ENCODE assay signal across 8 cellular contexts in genomic region chr9:75866273-75866871, GRCh38. TPM values are rescaled to one million over a fixed set of nuclear protein-coding genes. Genes with fewer than 3 reads are reported as not detected.
DNase-seq lines count a peak whose midpoint lies in the region; ATAC-seq and TF ChIP-seq lines count a peak whose summit lies in the region.

No MANE protein-coding gene starts in this region.

- TF ChIP-seq CTCF in GM23338 (conservative IDR thresholded peaks at IDR 0.05; ENCODE audit: low read depth in 2 of 2), result peak; percentile 56 to 93
- TF ChIP-seq CTCF in glutamatergic neuron (IDR thresholded peaks at IDR 0.05; ENCODE audit: partially characterized antibody, unreplicated experiment), result peak; percentile 88
- peak in 3 of 4 experiments; percentile 58 to 72 (median 61) for TF ChIP-seq CTCF in sigmoid colon (IDR thresholded peaks at IDR 0.05)

- no peaks in the 10 kb centered on the region for H3K36me3 Mint-ChIP-seq in GM23338 (ENCODE audit: low read depth)
- H3K36me3 Mint-ChIP-seq in activated T-cell treated with anti-CD3 and anti-CD28 coated beads, Interleukin-2, amount 50 U/mL, for 72 hours (ENCODE audit: insufficient read depth in 2 of 2), result no peaks in the 10 kb centered on the region
- H3K36me3 Mint-ChIP-seq in glutamatergic neuron (ENCODE audit: unreplicated experiment), result no peaks in the 10 kb centered on the region

- H3K4me3 Mint-ChIP-seq in GM23338 (no peak overlapping the region), glutamatergic neuron (ENCODE audit: unreplicated experiment) (no peak overlapping the region)
- no peak overlapping the region for H3K4me3 Mint-ChIP-seq in activated T-cell treated with anti-CD3 and anti-CD28 coated beads, Interleukin-2, amount 50 U/mL, for 72 hours

- TF ChIP-seq POLR2A in sigmoid colon (IDR thresholded peaks at IDR 0.05), result no peak

- TF ChIP-seq EP300 in sigmoid colon (IDR thresholded peaks at IDR 0.05), result no peak

- no peaks in the 10 kb centered on the region for H3K36me3 ChIP-seq in GM23338 (ENCODE audit: insufficient read depth)
- no peaks in the 10 kb centered on the region for H3K36me3 ChIP-seq in sigmoid colon

- H3K27me3 ChIP-seq in GM23338 (ENCODE audit: insufficient read depth) (no peaks in the 10 kb centered on the region), sigmoid colon (no peaks in the 10 kb centered on the region)

- ATAC-seq in GM23338, result peak; percentile 50; the same call in 2 of the 3 replicates
- no peak for ATAC-seq in activated T-cell treated with anti-CD3 and anti-CD28 coated beads, Interleukin-2, amount 50 U/mL, for 72 hours (replicated peaks in 1 of 2)
- no peak for ATAC-seq in GM21381 (IDR thresholded peaks at IDR 0.05; ENCODE audit: unreplicated experiment)

- WGBS in sigmoid colon, 2 donors, result 30 to 52% methylated on average over 2 of the region's 2 CpGs

- no peaks in the 10 kb centered on the region for H3K27me3 Mint-ChIP-seq in GM23338 (ENCODE audit: insufficient read depth, low read depth, poor library complexity)
- H3K27me3 Mint-ChIP-seq in activated T-cell treated with anti-CD3 and anti-CD28 coated beads, Interleukin-2, amount 50 U/mL, for 72 hours (ENCODE audit: low read depth), result no peaks in the 10 kb centered on the region
- no peaks in the 10 kb centered on the region for H3K27me3 Mint-ChIP-seq in glutamatergic neuron (ENCODE audit: unreplicated experiment)

- H4K20me1 ChIP-seq in GM23338 (replicated peaks; ENCODE audit: insufficient read depth), result no peaks in the 10 kb centered on the region

- H3K9me2 ChIP-seq in GM23338 (ENCODE audit: insufficient read depth), result no peaks in the 10 kb centered on the region

- H2AFZ ChIP-seq in GM23338, result peak overlapping the region; percentile 83; the same call in 1 of the 2 replicates

- H3K4me1 Mint-ChIP-seq in GM23338 (peaks cover 2% of the 10 kb centered on the region; the same call in 1 of the 3 replicates), glutamatergic neuron (ENCODE audit: low read depth, unreplicated experiment) (no peaks in the 10 kb centered on the region)
- H3K4me1 Mint-ChIP-seq in activated T-cell treated with anti-CD3 and anti-CD28 coated beads, Interleukin-2, amount 50 U/mL, for 72 hours (ENCODE audit: low read depth), result peaks cover 8% of the 10 kb centered on the region

- DNase-seq in DMS79 treated with DMSO at 0.1 percent for 48 hours (lab: John Stamatoyannopoulos, UW) (peak; percentile 12), DMS79 (lab: John Stamatoyannopoulos, UW) (no peak), GM23338 (ENCODE audit: low spot score) (peak; percentile 81), NCI-H2227 (lab: John Stamatoyannopoulos, UW; ENCODE audit: unreplicated experiment) (peak; percentile 57), glutamatergic neuron (peak; percentile 31), sigmoid colon (no peak)
- DNase-seq in activated T-cell treated with anti-CD3 and anti-CD28 coated beads, Interleukin-2, amount 50 U/mL, for 72 hours, result peak; percentile 37 to 50

- no peak overlapping the region for H3K27ac ChIP-seq in GM23338 (ENCODE audit: low read depth)
- no peak overlapping the region for H3K27ac ChIP-seq in sigmoid colon

- intact Hi-C loops in sigmoid colon (cut with DNase I), result loop anchor here (5.0 to 10.0 kb wide), 2 partner anchors 436 to 602 kb away; no protein-coding TSS in a partner anchor

- no peak overlapping the region for H3K4me2 ChIP-seq in GM23338

- H3K9me3 ChIP-seq in sigmoid colon, result no peaks in the 10 kb centered on the region

- H3F3A ChIP-seq in GM23338 (replicated peaks; ENCODE audit: low read depth), result no peaks in the 10 kb centered on the region

- no peaks in the 10 kb centered on the region for H3K79me2 ChIP-seq in GM23338 (replicated peaks; ENCODE audit: insufficient read depth)

- H3K4me3 ChIP-seq in GM23338 (no peak overlapping the region), sigmoid colon (no peak overlapping the region)

- peaks cover 3% of the 10 kb centered on the region; the same call in 1 of the 3 replicates for H3K9me3 Mint-ChIP-seq in GM23338
- no peaks in the 10 kb centered on the region for H3K9me3 Mint-ChIP-seq in activated T-cell treated with anti-CD3 and anti-CD28 coated beads, Interleukin-2, amount 50 U/mL, for 72 hours
- no peaks in the 10 kb centered on the region for H3K9me3 Mint-ChIP-seq in glutamatergic neuron (ENCODE audit: unreplicated experiment)

- no peaks in the 10 kb centered on the region for H3K4me1 ChIP-seq in GM23338 (ENCODE audit: insufficient read depth)
- H3K4me1 ChIP-seq in sigmoid colon, result no peaks in the 10 kb centered on the region

- no peak overlapping the region for H3K27ac Mint-ChIP-seq in GM23338
- no peak overlapping the region for H3K27ac Mint-ChIP-seq in activated T-cell treated with anti-CD3 and anti-CD28 coated beads, Interleukin-2, amount 50 U/mL, for 72 hours
- H3K27ac Mint-ChIP-seq in glutamatergic neuron (ENCODE audit: unreplicated experiment), result no peak overlapping the region

TF ChIP-seq in GM23338, 12 proteins besides CTCF, POLR2A, EP300 and RAD21:
- TF ChIP-seq NANOG (IDR thresholded peaks at IDR 0.05; ENCODE audit: borderline replicate concordance), result no peak
- TF ChIP-seq STAT1 (IDR thresholded peaks at IDR 0.05; ENCODE audit: unreplicated experiment), result no peak
- TF ChIP-seq, protein P1, sequence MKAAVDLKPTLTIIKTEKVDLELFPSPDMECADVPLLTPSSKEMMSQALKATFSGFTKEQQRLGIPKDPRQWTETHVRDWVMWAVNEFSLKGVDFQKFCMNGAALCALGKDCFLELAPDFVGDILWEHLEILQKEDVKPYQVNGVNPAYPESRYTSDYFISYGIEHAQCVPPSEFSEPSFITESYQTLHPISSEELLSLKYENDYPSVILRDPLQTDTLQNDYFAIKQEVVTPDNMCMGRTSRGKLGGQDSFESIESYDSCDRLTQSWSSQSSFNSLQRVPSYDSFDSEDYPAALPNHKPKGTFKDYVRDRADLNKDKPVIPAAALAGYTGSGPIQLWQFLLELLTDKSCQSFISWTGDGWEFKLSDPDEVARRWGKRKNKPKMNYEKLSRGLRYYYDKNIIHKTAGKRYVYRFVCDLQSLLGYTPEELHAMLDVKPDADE (IDR thresholded peaks at IDR 0.05), result no peak
- no peak for TF ChIP-seq ZNF331 (CRISPR knock-in tag; IDR thresholded peaks at IDR 0.05; ENCODE audit: low read depth)
- no peak for TF ChIP-seq ZNF114 (CRISPR knock-in tag; IDR thresholded peaks at IDR 0.05)

RNA-seq across cellular contexts. Expression of gene PCSK5, which starts 24.1 kb away (rescaled TPM):
- 30.8 and 34.8 TPM in 2 replicates for total RNA-seq in GM23338 (2014; rRNA removed; shearing (Covaris generic))
- polyA plus RNA-seq in GM23338 (2016; fragmentation: Nextera tagmentation; extraction: Ambion mirVana) (12.3 and 15.6 TPM in 2 replicates), sigmoid colon (1 to 10 TPM; 2.4 to 9.5 (median 2.8) TPM)
- total RNA-seq in activated T-cell treated with anti-CD3 and anti-CD28 coated beads, Interleukin-2, amount 50 U/mL, for 72 hours, result 1 to 10 TPM; 3.7 to 4.7 TPM
- total RNA-seq in glutamatergic neuron (ENCODE audit: unreplicated experiment) (9.6 TPM), sigmoid colon (10 to 100 TPM in 2 of 4 donors, 1 to 10 TPM in 2; 8.1 to 23.5 (median 11.3) TPM)

Comparison
In these comparisons a context has a peak if more than half of its experiments do, and no peak if none do; other contexts are left out.
1. DNase-seq: peak in DMS79 treated with DMSO at 0.1 percent for 48 hours (single experiment), GM23338 (single experiment), NCI-H2227 (single experiment), activated T-cell treated with anti-CD3 and anti-CD28 coated beads, Interleukin-2, amount 50 U/mL, for 72 hours (2 of 2) and glutamatergic neuron (single experiment); none in DMS79 (single experiment) and sigmoid colon (single experiment).
2. Peak in every context shown above with its lines, with median percentiles within 50 percentile points of each other: CTCF ChIP-seq.